ENCODE assay signal across 8 cellular contexts in genomic region chr18:32470136-32470712, GRCh38. TPM values are rescaled to one million over a fixed set of nuclear protein-coding genes. Genes with fewer than 3 reads are reported as not detected.
A peak's percentile ranks its signal among the peaks of the same experiment; 100 is the strongest.
DNase-seq lines count a peak whose midpoint lies in the region; ATAC-seq, FAIRE-seq and TF ChIP-seq lines count a peak whose summit lies in the region.

No MANE protein-coding gene starts in this region.

- H3K36me3 ChIP-seq in iPS-18a (ENCODE audit: control insufficient read depth, low read depth, low read length) (no peaks in the 10 kb centered on the region), skeletal muscle satellite cell (ENCODE audit: insufficient read depth, low read length) (no peaks in the 10 kb centered on the region)

- TF ChIP-seq CTCF in 22Rv1 (IDR thresholded peaks at IDR 0.05) (no peak), NB4 (IDR thresholded peaks at IDR 0.05; ENCODE audit: low read depth, low read length) (no peak), astrocyte of the spinal cord (IDR thresholded peaks at IDR 0.05; ENCODE audit: low read depth, low read length) (no peak)

- H3K9me3 ChIP-seq in iPS-18a (ENCODE audit: control insufficient read depth, low read depth, low read length) (no peaks in the 10 kb centered on the region), skeletal muscle satellite cell (replicated peaks; ENCODE audit: low read length) (no peaks in the 10 kb centered on the region)

- no peak for FAIRE-seq in GM12891 (lab: Jason Lieb, UNC)

- H3K4me3 ChIP-seq in NB4 (ENCODE audit: low read depth, low read length) (no peak overlapping the region), astrocyte of the spinal cord (ENCODE audit: low read depth, low read length) (peak overlapping the region; percentile 62), iPS-18a (ENCODE audit: low read length) (peak overlapping the region; percentile 76), skeletal muscle satellite cell (ENCODE audit: low read length) (peak overlapping the region; percentile 82)

- in situ Hi-C loops in astrocyte of the spinal cord (cut with HindIII; ENCODE audit: low sequenced_read_pairs): no loop called here
- in situ Hi-C loops in G401 (cut with HindIII; ENCODE audit: low sequenced_read_pairs): no loop called here

- H3K4me1 ChIP-seq in iPS-18a (ENCODE audit: control insufficient read depth, low read depth, low read length) (peaks cover 21% of the 10 kb centered on the region), skeletal muscle satellite cell (ENCODE audit: control insufficient read depth, insufficient read depth, low read length) (peaks cover 21% of the 10 kb centered on the region)

- peaks cover 46% of the 10 kb centered on the region for H3K27me3 ChIP-seq in iPS-18a (ENCODE audit: control insufficient read depth, insufficient read depth, low read length)
- peaks cover 16% of the 10 kb centered on the region for H3K27me3 ChIP-seq in skeletal muscle satellite cell (ENCODE audit: control insufficient read depth, insufficient read depth, low read length)

- H3K4me2 ChIP-seq in skeletal muscle satellite cell (ENCODE audit: low read length): peak overlapping the region; percentile 87

- ATAC-seq in GM21381 (IDR thresholded peaks at IDR 0.05; ENCODE audit: unreplicated experiment): no peak

- DNase-seq in GM12891 (ENCODE audit: insufficient read length, low spot score) (peak; percentile 13), NB4 (ENCODE audit: low read depth) (peak; percentile 28), astrocyte of the spinal cord (ENCODE audit: low read depth, low spot score) (no peak), G401 (ENCODE audit: low spot score) (no peak)

- peak overlapping the region; percentile 63 for H3K9ac ChIP-seq in iPS-18a (ENCODE audit: low read length)
- peak overlapping the region; percentile 71 for H3K9ac ChIP-seq in skeletal muscle satellite cell (ENCODE audit: low read depth, low read length)

- H3K27ac ChIP-seq in 22Rv1 (peak overlapping the region; percentile 59), iPS-18a (ENCODE audit: low read length) (no peak overlapping the region)

- TF ChIP-seq POLR2A in GM12891 (IDR thresholded peaks at IDR 0.05; ENCODE audit: low read depth, low read length) (no peak), NB4 (IDR thresholded peaks at IDR 0.05; ENCODE audit: extremely low read depth, insufficient read length) (no peak)

TF ChIP-seq in GM12891, 5 proteins besides CTCF, POLR2A, EP300 and RAD21:
- TF ChIP-seq PAX5 (IDR thresholded peaks at IDR 0.05; ENCODE audit: insufficient read depth, low read length, severe bottlenecking) (no peak), TAF1 (IDR thresholded peaks at IDR 0.05; ENCODE audit: low read depth, low read length) (no peak), SPI1 (IDR thresholded peaks at IDR 0.05; ENCODE audit: low read depth, low read length) (no peak), POLR2AphosphoS5 (IDR thresholded peaks at IDR 0.05; ENCODE audit: low read depth, low read length) (no peak), POU2F2 (IDR thresholded peaks at IDR 0.05; ENCODE audit: low read depth, low read length) (no peak)

RNA-seq across cellular contexts. Expression of gene GAREM1, which starts 0.5 kb away (rescaled TPM):
- polyA plus RNA-seq in GM12891 (2012; ENCODE audit: low read depth, missing spikeins): 0.24 TPM
- 4.4 and 5.8 TPM in 2 replicates for total RNA-seq in skeletal muscle satellite cell (2012; rRNA removed)
- not detected in 2 replicates for total RNA-seq in G401 (2014; rRNA removed; shearing (Covaris generic))

Comparison
In these comparisons a context has a peak if more than half of its experiments do, and no peak if none do; other contexts are left out.
1. DNase-seq: peak in GM12891 (single experiment) and NB4 (single experiment); none in astrocyte of the spinal cord (single experiment) and G401 (single experiment).